In the genomic region with DNA sequence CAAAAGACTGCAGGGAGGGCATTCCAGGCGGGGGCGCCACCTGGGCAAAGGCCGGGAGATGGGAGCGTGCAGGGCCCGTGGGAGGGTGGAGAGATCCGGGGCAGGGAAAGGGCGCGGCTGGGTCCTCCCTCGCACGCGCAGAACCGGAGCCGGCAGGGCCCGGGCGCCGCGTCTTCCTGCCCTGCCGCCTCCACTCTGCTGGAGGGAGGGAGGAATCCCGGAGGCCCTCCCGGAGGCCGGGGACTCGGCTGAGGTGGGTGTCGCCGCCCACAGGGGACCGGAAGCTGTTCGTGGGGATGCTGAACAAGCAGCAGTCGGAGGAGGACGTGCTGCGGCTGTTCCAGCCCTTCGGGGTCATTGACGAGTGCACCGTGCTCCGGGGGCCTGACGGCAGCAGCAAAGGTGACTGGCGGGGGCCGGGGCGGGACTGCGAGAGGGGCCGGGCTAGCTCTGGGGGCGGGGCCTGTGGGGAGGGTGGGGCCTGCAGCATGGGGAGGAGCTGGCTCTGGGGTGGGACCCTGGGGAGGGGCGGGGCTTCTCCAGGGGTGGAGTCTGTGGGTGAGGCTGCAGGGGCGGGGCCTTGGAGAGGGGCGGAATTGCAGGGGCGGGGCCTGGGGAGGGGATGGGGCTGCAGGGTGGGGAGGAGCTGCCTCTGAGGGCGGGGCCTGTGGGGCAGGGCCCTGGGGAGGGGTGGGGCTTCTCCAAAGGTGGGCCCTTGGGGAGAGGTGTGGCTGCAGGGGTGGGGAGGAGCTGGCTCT, we compare ENCODE assay signal across 8 cellular contexts. TPM values are rescaled to one million over a fixed set of nuclear protein-coding genes. Genes with fewer than 3 reads are reported as not detected.
DNase-seq lines count a peak whose midpoint lies in the region; ATAC-seq and TF ChIP-seq lines count a peak whose summit lies in the region.

No MANE protein-coding gene starts in this region.

- H3K9me3 Mint-ChIP-seq in T-helper 1 cell treated with Interleukin-12 subunit alpha and Interleukin-12 subunit beta and Interleukin-4 antibody, amounts not matched to agents 30 μg/mL and 1 μg/mL, for 36 hours = no peaks in the 10 kb centered on the region

- peaks cover 10% of the 10 kb centered on the region for H3K4me1 Mint-ChIP-seq in T-helper 1 cell treated with Interleukin-12 subunit alpha and Interleukin-12 subunit beta and Interleukin-4 antibody, amounts not matched to agents 30 μg/mL and 1 μg/mL, for 36 hours (ENCODE audit: low read depth)

- H3K4me1 ChIP-seq in adrenal gland (replicated peaks in 1 of 2) (no peaks in the 10 kb centered on the region), right atrium auricular region (peaks cover 0 to 9% of the 10 kb centered on the region in 2 donors), sigmoid colon (peaks cover 0 to 17% (median 8%) of the 10 kb centered on the region in 4 donors)

- intact Hi-C loops in adrenal gland (cut with DNase I) = no loop called here
- intact Hi-C loops in sigmoid colon (cut with DNase I) = no loop called here

- H3K36me3 Mint-ChIP-seq in T-helper 1 cell treated with Interleukin-12 subunit alpha and Interleukin-12 subunit beta and Interleukin-4 antibody, amounts not matched to agents 30 μg/mL and 1 μg/mL, for 36 hours (ENCODE audit: low read depth) = no peaks in the 10 kb centered on the region

- peaks cover 20% of the 10 kb centered on the region for H3K27me3 Mint-ChIP-seq in T-helper 1 cell treated with Interleukin-12 subunit alpha and Interleukin-12 subunit beta and Interleukin-4 antibody, amounts not matched to agents 30 μg/mL and 1 μg/mL, for 36 hours (ENCODE audit: low read depth)

- no peaks in the 10 kb centered on the region for H3K9me3 ChIP-seq in adrenal gland (replicated peaks in 1 of 3)
- peaks cover 5 to 10% of the 10 kb centered on the region in 2 donors for H3K9me3 ChIP-seq in right atrium auricular region
- H3K9me3 ChIP-seq in sigmoid colon = peaks cover 0 to 6% (median 5%) of the 10 kb centered on the region in 4 donors

- H3K27ac Mint-ChIP-seq in T-helper 1 cell treated with Interleukin-12 subunit alpha and Interleukin-12 subunit beta and Interleukin-4 antibody, amounts not matched to agents 30 μg/mL and 1 μg/mL, for 36 hours = peak overlapping the region; percentile 82

- H3K27me3 ChIP-seq in adrenal gland (peaks cover 30% of the 10 kb centered on the region), right atrium auricular region (peaks cover 3 to 8% of the 10 kb centered on the region in 2 donors), sigmoid colon (peaks cover 31 to 96% (median 66%) of the 10 kb centered on the region in 3 donors)

- TF ChIP-seq POLR2A in adrenal gland (IDR thresholded peaks at IDR 0.05) (no peak), sigmoid colon (IDR thresholded peaks at IDR 0.05) (no peak)

- ATAC-seq in HG02884 (IDR thresholded peaks at IDR 0.05; ENCODE audit: unreplicated experiment) = no peak
- no peak for ATAC-seq in HG03460 (IDR thresholded peaks at IDR 0.05; ENCODE audit: unreplicated experiment)

- WGBS in adrenal gland, 4 donors = 0 to 3% (median 1%) methylated on average over 7 to 43 of the region's 45 CpGs
- WGBS in sigmoid colon, 2 donors = 1 to 2% methylated on average over 45 of the region's 45 CpGs

- DNase-seq in GM13976 (ENCODE audit: low spot score) (peak; percentile 99), NCI-H1105 (lab: John Stamatoyannopoulos, UW) (peak; percentile 90), adrenal gland (peak; percentile 40 to 77 (median 62)), right atrium auricular region (ENCODE audit: low spot score) (no peak), sigmoid colon (no peak)

- in situ Hi-C loops in GM13976 (cut with MboI; ENCODE audit: low sequenced_read_pairs, unreplicated experiment) = no loop called here

- no peak overlapping the region for H3K27ac ChIP-seq in adrenal gland
- H3K27ac ChIP-seq in right atrium auricular region = no peak overlapping the region
- H3K27ac ChIP-seq in sigmoid colon = no peak overlapping the region

- TF ChIP-seq CTCF in GM13976 (IDR thresholded peaks at IDR 0.05; ENCODE audit: borderline replicate concordance, control extremely low read depth, extremely low read depth, insufficient read depth, missing control alignments) (no peak), adrenal gland (IDR thresholded peaks at IDR 0.05) (no peak), right atrium auricular region (IDR thresholded peaks at IDR 0.05) (peak in 1 of 2 donors; percentile 56), sigmoid colon (IDR thresholded peaks at IDR 0.05) (no peak)

- no peak for TF ChIP-seq EP300 in sigmoid colon (IDR thresholded peaks at IDR 0.05)

- peak overlapping the region in 1 of 4 donors; percentile 41 for H3K4me3 ChIP-seq in adrenal gland
- H3K4me3 ChIP-seq in right atrium auricular region = peak overlapping the region; percentile 41 to 56
- peak overlapping the region in 3 of 4 donors; percentile 25 to 42 (median 35) for H3K4me3 ChIP-seq in sigmoid colon

- H3K4me3 Mint-ChIP-seq in T-helper 1 cell treated with Interleukin-12 subunit alpha and Interleukin-12 subunit beta and Interleukin-4 antibody, amounts not matched to agents 30 μg/mL and 1 μg/mL, for 36 hours = peak overlapping the region; percentile 86

- H3K36me3 ChIP-seq in adrenal gland (replicated peaks in 1 of 2) (no peaks in the 10 kb centered on the region), right atrium auricular region (no peaks in the 10 kb centered on the region), sigmoid colon (no peaks in the 10 kb centered on the region)

RNA-seq across cellular contexts. Expression of a gene that starts 51.3 kb away (rescaled TPM):
- total RNA-seq in adrenal gland = 1 to 10 TPM in 1 of 8 donors, under 1 TPM in 3, not detected in 4; 0.08 to 1.6 (median 0.65) TPM
- under 1 TPM; 0.40 to 0.60 (median 0.56) TPM for polyA plus RNA-seq in adrenal gland
- total RNA-seq in right atrium auricular region = under 1 TPM in 1 of 2 donors, not detected in 1; 0.08 TPM
- 1 to 10 TPM in 2 of 4 donors, under 1 TPM in 2; 0.33 to 1.1 (median 0.72) TPM for total RNA-seq in sigmoid colon
- under 1 TPM in 2 of 3 donors, not detected in 1; under 0.01 to 0.38 TPM for polyA plus RNA-seq in sigmoid colon

Comparison
In these comparisons a context has a peak if more than half of its experiments do, and no peak if none do; other contexts are left out.
1. DNase-seq: peak in GM13976 (single experiment), NCI-H1105 (single experiment) and adrenal gland (7 of 7); none in right atrium auricular region (single experiment) and sigmoid colon (single experiment).